ENCODE assay signal across 16 cellular contexts in genomic region chr3:50171540-50172301, GRCh38. TPM values are rescaled to one million over a fixed set of nuclear protein-coding genes. Genes with fewer than 3 reads are reported as not detected.
DNase-seq lines count a peak whose midpoint lies in the region; ATAC-seq, FAIRE-seq and TF ChIP-seq lines count a peak whose summit lies in the region.
"Had no signal": no experiment of that assay in that cellular context is flagged by ENCODE, and none has a peak within 500 bp of the region (broad histone marks: within the 10 kb centered on the region; RNA-seq: fewer than 3 reads in every experiment).

No MANE protein-coding gene starts in this region.

- peak overlapping the region; percentile 83 for H3K4me2 ChIP-seq in BLaER1

- TF ChIP-seq CTCF in pancreas (IDR thresholded peaks at IDR 0.05): no peak

- H3K9ac ChIP-seq in BLaER1: peak overlapping the region; percentile 41

- peak overlapping the region; percentile 77 for H3K27ac ChIP-seq in BLaER1
- peak overlapping the region; percentile 68 to 98 for H3K27ac ChIP-seq in esophagus (ENCODE audit: low read depth in 2 of 2, low read length in 1 of 2)
- peak overlapping the region in 3 of 4 donors; percentile 5 to 51 (median 13) for H3K27ac ChIP-seq in pancreas
- H3K27ac ChIP-seq: tibial artery had no signal

- H3K36me3 ChIP-seq in BLaER1: peaks cover 66% of the 10 kb centered on the region
- H3K36me3 ChIP-seq in esophagus (ENCODE audit: control insufficient read depth in 2 of 2, insufficient read depth in 2 of 2, low read length in 1 of 2): peaks cover 8 to 39% of the 10 kb centered on the region in 2 donors
- H3K36me3 ChIP-seq in pancreas: no peaks in the 10 kb centered on the region

- intact Hi-C loops in pancreas (cut with DNase I): no loop called here

- no peak for FAIRE-seq in pancreas (lab: Jason Lieb, UNC)

- peaks cover 66% of the 10 kb centered on the region for H4K20me1 ChIP-seq in BLaER1

- H3K4me3 ChIP-seq in BLaER1: no peak overlapping the region
- no peak overlapping the region for H3K4me3 ChIP-seq in esophagus (ENCODE audit: low read depth in 1 of 2, low read length in 2 of 2)
- no peak overlapping the region for H3K4me3 ChIP-seq in pancreas
- H3K4me3 ChIP-seq: tibial artery had no signal

- H3K27me3 ChIP-seq in BLaER1 (no peaks in the 10 kb centered on the region; the same call in 1 of the 2 replicates), esophagus (ENCODE audit: control insufficient read depth in 1 of 2, insufficient read depth in 2 of 2, low read length in 2 of 2) (no peaks in the 10 kb centered on the region), pancreas (no peaks in the 10 kb centered on the region)
- H3K27me3 ChIP-seq: tibial artery had no signal

- peak; percentile 75 to 91 (median 86) for ATAC-seq in pancreas
- ATAC-seq: activated CD4-positive, alpha-beta T cell treated with anti-CD3 and anti-CD28 coated beads for 36 hours had no signal

- H3K4me1 ChIP-seq in BLaER1 (peaks cover 74% of the 10 kb centered on the region), esophagus (ENCODE audit: control insufficient read depth in 2 of 2, insufficient read depth in 2 of 2, low read length in 1 of 2) (peaks cover 16 to 54% of the 10 kb centered on the region in 2 donors), pancreas (peaks cover 9 to 18% (median 10%) of the 10 kb centered on the region in 3 donors)

- H3K9me3 ChIP-seq in BLaER1: no peaks in the 10 kb centered on the region
- no peaks in the 10 kb centered on the region for H3K9me3 ChIP-seq in esophagus (ENCODE audit: control insufficient read depth in 2 of 2, insufficient read depth in 1 of 2, low read depth in 1 of 2, low read length in 1 of 2)
- H3K9me3 ChIP-seq in pancreas: no peaks in the 10 kb centered on the region
- H3K9me3 ChIP-seq: tibial artery had no signal

- DNase-seq in HuH-7.5 (ENCODE audit: low spot score) (peak; percentile 82), pancreas (peak; percentile 45 to 86 (median 78)), 8988T (no peak), kidney glomerular epithelial cell (lab: John Stamatoyannopoulos, UW) (no peak), NCI-H1105 (lab: John Stamatoyannopoulos, UW) (no peak), AML-193 (lab: John Stamatoyannopoulos, UW) (no peak)
- DNase-seq: activated CD4-positive, alpha-beta T cell treated with anti-CD3 and anti-CD28 coated beads for 36 hours; DMS 273 treated with DMSO at 0.1 percent for 48 hours; stimulated activated CD4-positive, alpha-beta T cell treated with anti-CD3 and anti-CD28 coated beads, Interleukin-2, amount 100 ng/mL, for 24 hours; tibial artery had no signal

- 54 to 67% methylated on average over 20 to 21 of the region's 21 CpGs for WGBS in esophagus, 2 donors
- WGBS in pancreas, 2 donors: 27 to 32% methylated on average over 21 of the region's 21 CpGs

RNA-seq across cellular contexts. Expression of gene SEMA3F, which starts 16.6 kb away (rescaled TPM):
- polyA plus RNA-seq in esophagus (10 to 100 TPM; 55.4 to 79.6 TPM), pancreas (1 to 10 TPM; 7.1 to 8.8 TPM)
- total RNA-seq in pancreas: 1 to 10 TPM; 1.4 to 7.7 (median 2.9) TPM

RNA-seq across cellular contexts. Expression of gene GNAT1, which starts 19.7 kb away (rescaled TPM):
- polyA plus RNA-seq in esophagus: under 1 TPM; 0.02 to 0.07 TPM
- total RNA-seq in pancreas: not detected
- polyA plus RNA-seq in pancreas: not detected
- total RNA-seq: fibroblast of villous mesenchyme; posterior vena cava; RPMI7951; T-helper 2 cell treated with Interferon-gamma antibody and Interleukin-4, amounts not matched to agents 100 ng/mL and 5 ng/mL, for 36 hours had no signal

RNA-seq across cellular contexts. Expression of gene SLC38A3, which starts 33.4 kb away (rescaled TPM):
- polyA plus RNA-seq in esophagus: under 1 TPM; 0.08 to 0.11 TPM
- total RNA-seq in pancreas: 10 to 100 TPM; 21.2 to 57.9 (median 38.6) TPM
- 10 to 100 TPM; 35.2 to 40.8 TPM for polyA plus RNA-seq in pancreas
- total RNA-seq: fibroblast of villous mesenchyme; RPMI7951; T-helper 2 cell treated with Interferon-gamma antibody and Interleukin-4, amounts not matched to agents 100 ng/mL and 5 ng/mL, for 36 hours had no signal

Comparison
In these comparisons a context has a peak if more than half of its experiments do, and no peak if none do; other contexts are left out.
1. H3K27ac ChIP-seq: peak in every context shown above with its lines; median percentile 83 in esophagus; 77 in BLaER1; 13 in pancreas.
2. DNase-seq: peak in HuH-7.5 (single experiment) and pancreas (6 of 6); none in 8988T (single experiment), kidney glomerular epithelial cell (single experiment), NCI-H1105 (single experiment) and AML-193 (0 of 2).
3. RNA of gene SEMA3F, which starts 16.6 kb away (polyA plus RNA-seq): 55.4 to 79.6 TPM in esophagus; 7.1 to 8.8 TPM in pancreas; every median in the first group is over 4 times any median in the second.
4. RNA of gene SLC38A3, which starts 33.4 kb away (polyA plus RNA-seq): 35.2 to 40.8 TPM in pancreas; 0.08 to 0.11 TPM in esophagus; every median in the first group is over 10 times any median in the second.